ENCODE assay signal across 33 cellular contexts in the genomic region with DNA sequence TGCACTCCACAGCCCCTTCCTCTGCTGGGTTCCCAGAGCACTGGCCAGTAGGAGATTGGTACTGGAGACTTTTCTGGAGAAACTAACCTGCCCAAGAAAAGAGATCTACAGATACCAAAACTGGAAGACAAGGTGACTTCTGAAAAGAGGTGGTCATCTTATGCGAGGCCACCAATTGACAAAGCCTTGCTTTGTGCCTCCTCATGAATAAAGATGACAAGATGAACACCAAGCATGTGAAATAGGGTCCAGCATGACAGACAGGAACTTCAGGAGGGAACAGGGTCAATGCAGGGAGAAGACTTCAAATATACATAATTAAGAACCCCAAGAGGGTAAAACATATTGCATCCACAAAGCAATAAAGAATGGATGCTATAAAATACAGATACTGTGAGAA.
"Had no signal": no experiment of that assay in that cellular context is flagged by ENCODE, and none has a peak within 500 bp of the region (broad histone marks: within the 10 kb centered on the region; RNA-seq: fewer than 3 reads in every experiment).

No MANE protein-coding gene starts in this region.

- H3K27me3 ChIP-seq: adrenal gland, ascending aorta, breast epithelium, cardiac muscle cell, esophagus muscularis mucosa, foreskin keratinocyte, gastrocnemius medialis had no signal

- H3K9me3 ChIP-seq: adrenal gland, ascending aorta, breast epithelium, esophagus muscularis mucosa, gastrocnemius medialis had no signal

- H3K4me1 Mint-ChIP-seq: activated CD4-positive, alpha-beta T cell treated with anti-CD3 and anti-CD28 coated beads for 36 hours; activated CD4-positive, alpha-beta T cell treated with anti-CD3 and anti-CD28 coated beads, Interleukin-2, amount 10 ng/mL, durations not matched to agents 24 days and 14 days; activated CD8-positive, alpha-beta memory T cell treated with anti-CD3 and anti-CD28 coated beads, Interleukin-2, amount 10 ng/mL, durations not matched to agents 7 days and 5 days; activated naive CD4-positive, alpha-beta T cell treated with anti-CD3 and anti-CD28 coated beads, Interleukin-2, amount 50 U/mL, for 24 hours; activated naive CD8-positive, alpha-beta T cell treated with anti-CD3 and anti-CD28 coated beads for 36 hours; activated naive CD8-positive, alpha-beta T cell treated with anti-CD3 and anti-CD28 coated beads, Interleukin-2, amount 50 U/mL, for 24 hours had no signal

- H3K9me3 Mint-ChIP-seq: activated CD4-positive, alpha-beta memory T cell treated with anti-CD3 and anti-CD28 coated beads for 36 hours; activated CD4-positive, alpha-beta T cell treated with anti-CD3 and anti-CD28 coated beads, Interleukin-2, amount 10 ng/mL, durations not matched to agents 24 days and 14 days; activated naive CD4-positive, alpha-beta T cell treated with anti-CD3 and anti-CD28 coated beads for 36 hours; activated naive CD4-positive, alpha-beta T cell treated with anti-CD3 and anti-CD28 coated beads, Interleukin-2, amount 50 U/mL, for 24 hours; activated naive CD8-positive, alpha-beta T cell treated with anti-CD3 and anti-CD28 coated beads for 36 hours; activated naive CD8-positive, alpha-beta T cell treated with anti-CD3 and anti-CD28 coated beads, Interleukin-2, amount 50 U/mL, for 24 hours; activated T-helper 1 cell treated with anti-CD3 and anti-CD28 coated beads, Interleukin-12 subunit alpha, Interleukin-12 subunit beta, Interleukin-2, Interleukin-4 antibody, amounts not matched to agents 30 ng/mL and 10 ng/mL and 1 ng/mL, durations not matched to agents 14 hours and 24 hours and 36 hours; activated T-helper 2 cell treated with anti-CD3 and anti-CD28 coated beads, Interferon-gamma antibody, Interleukin-2, Interleukin-4, amounts not matched to agents 10 μg/mL and 5 μg/mL and 100 μg/mL, durations not matched to agents 14 hours and 24 hours and 36 hours; brain; dendritic cell treated with granulocyte-macrophage colony-stimulating factor and Interleukin-4, amounts not matched to agents 40 ng/mL and 50 ng/mL, for 4 days had no signal

- DNase-seq: activated CD4-positive, alpha-beta memory T cell treated with anti-CD3 and anti-CD28 coated beads for 36 hours; activated CD4-positive, alpha-beta T cell treated with anti-CD3 and anti-CD28 coated beads for 36 hours; activated CD4-positive, alpha-beta T cell treated with anti-CD3 and anti-CD28 coated beads, Interleukin-2, amount 10 ng/mL, durations not matched to agents 24 days and 14 days; activated CD4-positive, CD25-positive, alpha-beta regulatory T cell; activated CD4-positive, CD25-positive, alpha-beta regulatory T cell treated with anti-CD3 and anti-CD28 coated beads, Interleukin-2, amount 50 U/mL, for 72 hours; activated CD8-positive, alpha-beta memory T cell treated with anti-CD3 and anti-CD28 coated beads, Interleukin-2, amount 10 ng/mL, durations not matched to agents 7 days and 5 days; activated CD8-positive, alpha-beta memory T cell treated with anti-CD3 and anti-CD28 coated beads, Interleukin-2, amount 50 U/mL, for 4 hours; activated CD8-positive, alpha-beta T cell treated with anti-CD3 and anti-CD28 coated beads, Interleukin-2, amount 10 ng/mL, durations not matched to agents 7 days and 5 days; activated effector memory CD4-positive, alpha-beta T cell treated with anti-CD3 and anti-CD28 coated beads, Interleukin-2, amount 50 U/mL, for 16 hours; activated naive CD4-positive, alpha-beta T cell treated with anti-CD3 and anti-CD28 coated beads for 36 hours; activated naive CD8-positive, alpha-beta T cell treated with anti-CD3 and anti-CD28 coated beads for 36 hours; activated naive CD8-positive, alpha-beta T cell treated with anti-CD3 and anti-CD28 coated beads, Interleukin-2, amount 50 U/mL, for 24 hours; activated T-cell treated with anti-CD3 and anti-CD28 coated beads, Interleukin-2, amount 50 U/mL, for 1 hour; activated T-cell treated with anti-CD3 and anti-CD28 coated beads, Interleukin-2, amount 50 U/mL, for 48 hours; adrenal gland; central memory CD4-positive, alpha-beta T cell; cerebellar nuclear complex; effector CD4-positive, alpha-beta T cell; effector memory CD8-positive, alpha-beta T cell; erythroblast; gastrocnemius medialis; T-helper 2 cell had no signal

- H3K27me3 Mint-ChIP-seq: activated CD4-positive, alpha-beta T cell treated with anti-CD3 and anti-CD28 coated beads, Interleukin-2, amount 10 ng/mL, durations not matched to agents 24 days and 14 days; dendritic cell treated with granulocyte-macrophage colony-stimulating factor and Interleukin-4, amounts not matched to agents 40 ng/mL and 50 ng/mL, for 4 days; effector memory CD8-positive, alpha-beta T cell had no signal

- H3K36me3 Mint-ChIP-seq: activated CD4-positive, alpha-beta memory T cell treated with anti-CD3 and anti-CD28 coated beads for 36 hours; activated CD8-positive, alpha-beta memory T cell treated with anti-CD3 and anti-CD28 coated beads, Interleukin-2, amount 10 ng/mL, durations not matched to agents 7 days and 5 days; activated naive CD4-positive, alpha-beta T cell treated with anti-CD3 and anti-CD28 coated beads, Interleukin-2, amount 50 U/mL, for 24 hours; activated naive CD8-positive, alpha-beta T cell treated with anti-CD3 and anti-CD28 coated beads for 36 hours; brain had no signal

- ATAC-seq: activated CD4-positive, alpha-beta T cell treated with anti-CD3 and anti-CD28 coated beads for 36 hours; activated CD8-positive, alpha-beta memory T cell treated with anti-CD3 and anti-CD28 coated beads, Interleukin-2, amount 10 ng/mL, durations not matched to agents 7 days and 5 days; activated CD8-positive, alpha-beta T cell treated with anti-CD3 and anti-CD28 coated beads, Interleukin-2, amount 10 ng/mL, durations not matched to agents 7 days and 5 days; activated naive CD8-positive, alpha-beta T cell treated with anti-CD3 and anti-CD28 coated beads, Interleukin-2, amount 50 U/mL, for 24 hours; effector memory CD8-positive, alpha-beta T cell; foreskin keratinocyte; gastrocnemius medialis had no signal

- H3K4me3 Mint-ChIP-seq: activated CD4-positive, alpha-beta memory T cell treated with anti-CD3 and anti-CD28 coated beads for 36 hours; activated CD4-positive, alpha-beta T cell treated with anti-CD3 and anti-CD28 coated beads for 36 hours; activated CD4-positive, alpha-beta T cell treated with anti-CD3 and anti-CD28 coated beads, Interleukin-2, amount 10 ng/mL, durations not matched to agents 24 days and 14 days; activated CD8-positive, alpha-beta memory T cell treated with anti-CD3 and anti-CD28 coated beads, Interleukin-2, amount 10 ng/mL, durations not matched to agents 7 days and 5 days; activated CD8-positive, alpha-beta T cell treated with anti-CD3 and anti-CD28 coated beads, Interleukin-2, amount 10 ng/mL, durations not matched to agents 7 days and 5 days; activated naive CD4-positive, alpha-beta T cell treated with anti-CD3 and anti-CD28 coated beads for 36 hours; activated naive CD4-positive, alpha-beta T cell treated with anti-CD3 and anti-CD28 coated beads, Interleukin-2, amount 50 U/mL, for 24 hours; activated naive CD8-positive, alpha-beta T cell treated with anti-CD3 and anti-CD28 coated beads for 36 hours; activated naive CD8-positive, alpha-beta T cell treated with anti-CD3 and anti-CD28 coated beads, Interleukin-2, amount 50 U/mL, for 24 hours; activated T-helper 1 cell treated with anti-CD3 and anti-CD28 coated beads, Interleukin-12 subunit alpha, Interleukin-12 subunit beta, Interleukin-2, Interleukin-4 antibody, amounts not matched to agents 30 ng/mL and 10 ng/mL and 1 ng/mL, durations not matched to agents 14 hours and 24 hours and 36 hours; brain; dendritic cell treated with granulocyte-macrophage colony-stimulating factor and Interleukin-4, amounts not matched to agents 40 ng/mL and 50 ng/mL, for 4 days; effector memory CD8-positive, alpha-beta T cell had no signal

- H3K4me3 ChIP-seq: adrenal gland, ascending aorta, breast epithelium, cardiac muscle cell, coronary artery, esophagus muscularis mucosa, gastrocnemius medialis had no signal

- H3K4me1 ChIP-seq: foreskin keratinocyte had no signal

- H3K36me3 ChIP-seq: adrenal gland, ascending aorta, breast epithelium, cardiac muscle cell, esophagus muscularis mucosa, gastrocnemius medialis had no signal

- H3K27ac Mint-ChIP-seq: activated CD4-positive, alpha-beta memory T cell treated with anti-CD3 and anti-CD28 coated beads for 36 hours; activated CD4-positive, alpha-beta T cell treated with anti-CD3 and anti-CD28 coated beads for 36 hours; activated CD4-positive, alpha-beta T cell treated with anti-CD3 and anti-CD28 coated beads, Interleukin-2, amount 10 ng/mL, durations not matched to agents 24 days and 14 days; activated CD8-positive, alpha-beta memory T cell treated with anti-CD3 and anti-CD28 coated beads, Interleukin-2, amount 10 ng/mL, durations not matched to agents 7 days and 5 days; activated CD8-positive, alpha-beta T cell treated with anti-CD3 and anti-CD28 coated beads, Interleukin-2, amount 10 ng/mL, durations not matched to agents 7 days and 5 days; activated naive CD4-positive, alpha-beta T cell treated with anti-CD3 and anti-CD28 coated beads for 36 hours; activated naive CD4-positive, alpha-beta T cell treated with anti-CD3 and anti-CD28 coated beads, Interleukin-2, amount 50 U/mL, for 24 hours; activated naive CD8-positive, alpha-beta T cell treated with anti-CD3 and anti-CD28 coated beads for 36 hours; activated naive CD8-positive, alpha-beta T cell treated with anti-CD3 and anti-CD28 coated beads, Interleukin-2, amount 50 U/mL, for 24 hours; activated T-helper 1 cell treated with anti-CD3 and anti-CD28 coated beads, Interleukin-12 subunit alpha, Interleukin-12 subunit beta, Interleukin-2, Interleukin-4 antibody, amounts not matched to agents 30 ng/mL and 10 ng/mL and 1 ng/mL, durations not matched to agents 14 hours and 24 hours and 36 hours; activated T-helper 2 cell treated with anti-CD3 and anti-CD28 coated beads, Interferon-gamma antibody, Interleukin-2, Interleukin-4, amounts not matched to agents 10 μg/mL and 5 μg/mL and 100 μg/mL, durations not matched to agents 14 hours and 24 hours and 36 hours; brain; dendritic cell treated with granulocyte-macrophage colony-stimulating factor and Interleukin-4, amounts not matched to agents 40 ng/mL and 50 ng/mL, for 4 days; effector memory CD8-positive, alpha-beta T cell had no signal

- H3K27ac ChIP-seq: adrenal gland, ascending aorta, breast epithelium, cardiac muscle cell, coronary artery, esophagus muscularis mucosa, foreskin keratinocyte had no signal
